Comparison of ENCODE assay signal across 15 cellular contexts in genomic region chr7:143519411-143520131, GRCh38. TPM values are rescaled to one million over a fixed set of nuclear protein-coding genes. Genes with fewer than 3 reads are reported as not detected.
DNase-seq lines count a peak whose midpoint lies in the region; ATAC-seq, FAIRE-seq and TF ChIP-seq lines count a peak whose summit lies in the region.
"Had no signal": no experiment of that assay in that cellular context is flagged by ENCODE, and none has a peak within 500 bp of the region (broad histone marks: within the 10 kb centered on the region; RNA-seq: fewer than 3 reads in every experiment).

No MANE protein-coding gene starts in this region.

- DNase-seq in A549 (ENCODE audit: low read depth in 1 of 2, low spot score in 1 of 2) (peak in 1 of 2 experiments; percentile 37), LoVo (ENCODE audit: low spot score) (peak; percentile 53), astrocyte of the hippocampus (ENCODE audit: low read depth, low spot score) (peak; percentile 5), kidney tubule cell (ENCODE audit: low spot score) (peak; percentile 52), HEK293T (ENCODE audit: extremely low spot score) (no peak), COLO829 (ENCODE audit: low spot score) (no peak)
- DNase-seq: activated T-cell treated with anti-CD3 and anti-CD28 coated beads, Interleukin-2, amount 50 U/mL, for 1 hour; aorta; GDM1; NCI-H1930; Peyer's patch; stimulated activated CD4-positive, alpha-beta T cell treated with anti-CD3 and anti-CD28 coated beads, Interleukin-4, amount 100 ng/mL, for 24 hours had no signal

- H3K4me3 ChIP-seq in A549: no peak overlapping the region
- H3K4me3 ChIP-seq: Peyer's patch had no signal

- TF ChIP-seq CTCF in A549 (IDR thresholded peaks at IDR 0.05): no peak

- POLR2A ChIA-PET in A549 (lab: Yijun Ruan, JAX) (no interaction called here), HEK293T (lab: Yijun Ruan, JAX) (no interaction called here)

- TF ChIP-seq EP300 in A549 (IDR thresholded peaks at IDR 0.05): no peak

- H3K4me1 ChIP-seq in A549: peaks cover 25% of the 10 kb centered on the region
- H3K4me1 ChIP-seq: Peyer's patch had no signal

- CTCF ChIA-PET in A549 (lab: Yijun Ruan, JAX) (interaction anchor here (1.5 to 2.9 kb wide), 4 partner anchors 15 to 279 kb away, joined by 3 to 18 read pairs (median 4); no protein-coding TSS in a partner anchor), HEK293T (lab: Yijun Ruan, JAX) (no interaction called here)

- H3K9me3 ChIP-seq in A549: no peaks in the 10 kb centered on the region
- H3K9me3 ChIP-seq: Peyer's patch had no signal

- peak; percentile 25 to 35; a peak in 3 of 6 replicates for ATAC-seq in A549
- no peak for ATAC-seq in GM21529 (IDR thresholded peaks at IDR 0.05; ENCODE audit: unreplicated experiment)
- ATAC-seq in HG02763 (IDR thresholded peaks at IDR 0.05; ENCODE audit: unreplicated experiment): no peak
- ATAC-seq: esophagus mucosa had no signal

- peak overlapping the region; percentile 42 for H3K4me2 ChIP-seq in A549

- TF ChIP-seq POLR2A in A549 (IDR thresholded peaks at IDR 0.05; ENCODE audit: low read length): no peak

- TF ChIP-seq RAD21 in A549 (conservative IDR thresholded peaks at IDR 0.05 in 1 of 2, IDR thresholded peaks at IDR 0.05 in 1 of 2): no peak

- no peak for FAIRE-seq in A549 (lab: Jason Lieb, UNC)

- 62% methylated on average over 7 of the region's 7 CpGs for WGBS in A549 (ENCODE audit: missing lambda C conversion rate)

- H3K27ac ChIP-seq in A549: peak overlapping the region; percentile 7 to 70; a peak in 3 of 6 replicates
- H3K27ac ChIP-seq: Peyer's patch had no signal

TF ChIP-seq in A549, 52 proteins besides CTCF, POLR2A, EP300 and RAD21:
- TF ChIP-seq NR3C1 (IDR thresholded peaks at IDR 0.05) (no peak), BHLHE40 (IDR thresholded peaks at IDR 0.05; ENCODE audit: low read depth, low read length) (no peak), ZNF302 (CRISPR knock-in tag; IDR thresholded peaks at IDR 0.05) (no peak), CEBPB (IDR thresholded peaks at IDR 0.05) (no peak), ZC3H11A (IDR thresholded peaks at IDR 0.05) (no peak), ATOH8 (CRISPR knock-in tag; IDR thresholded peaks at IDR 0.05; ENCODE audit: low read depth) (no peak), ESRRA (IDR thresholded peaks at IDR 0.05; ENCODE audit: borderline replicate concordance, low read length) (no peak), PBX3 (IDR thresholded peaks at IDR 0.05) (no peak), E2F6 (IDR thresholded peaks at IDR 0.05; ENCODE audit: borderline replicate concordance, low read depth) (no peak), FOXS1 (CRISPR knock-in tag; IDR thresholded peaks at IDR 0.05) (no peak), HOXA7 (CRISPR knock-in tag; IDR thresholded peaks at IDR 0.05) (no peak), TP53 (CRISPR knock-in tag; IDR thresholded peaks at IDR 0.05) (no peak), MAFK (IDR thresholded peaks at IDR 0.05; ENCODE audit: partially characterized antibody) (no peak)
- TF ChIP-seq, protein P1, sequence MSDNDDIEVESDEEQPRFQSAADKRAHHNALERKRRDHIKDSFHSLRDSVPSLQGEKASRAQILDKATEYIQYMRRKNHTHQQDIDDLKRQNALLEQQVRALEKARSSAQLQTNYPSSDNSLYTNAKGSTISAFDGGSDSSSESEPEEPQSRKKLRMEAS (IDR thresholded peaks at IDR 0.05): no peak

TF ChIP-seq in HEK293T, 16 proteins besides CTCF, POLR2A, EP300 and RAD21:
- TF ChIP-seq LEF1 (IDR thresholded peaks at IDR 0.05; ENCODE audit: borderline replicate concordance) (no peak), SUZ12 (IDR thresholded peaks at IDR 0.05) (no peak), TARDBP (IDR thresholded peaks at IDR 0.05) (no peak), PKNOX1 (IDR thresholded peaks at IDR 0.05) (no peak), L3MBTL2 (conservative IDR thresholded peaks at IDR 0.05) (no peak), ELF4 (IDR thresholded peaks at IDR 0.05) (no peak), FOXK2 (IDR thresholded peaks at IDR 0.05) (no peak), SP1 (IDR thresholded peaks at IDR 0.05) (no peak), CTBP1 (IDR thresholded peaks at IDR 0.05; ENCODE audit: borderline replicate concordance) (no peak), FOXA1 (IDR thresholded peaks at IDR 0.05) (no peak), HDGF (IDR thresholded peaks at IDR 0.05; ENCODE audit: borderline replicate concordance) (no peak), BHLHE40 (IDR thresholded peaks at IDR 0.05; ENCODE audit: borderline replicate concordance) (no peak), ARNT (IDR thresholded peaks at IDR 0.05) (no peak), ZNF384 (IDR thresholded peaks at IDR 0.05) (no peak)
TF ChIP-seq in HEK293T: peak in this region for 0.

RNA-seq across cellular contexts. Expression of gene TAS2R41, which starts 41.9 kb away (rescaled TPM):
- not detected in 2 replicates for polyA plus RNA-seq in A549 (2011; rRNA removed)
- not detected in 2 replicates for polyA plus RNA-seq in A549 (2012; cell fraction: cytosol; rRNA removed)
- not detected in 2 replicates for polyA plus RNA-seq in A549 (2012; cell fraction: nucleus; rRNA removed)
- not detected in 3 replicates for polyA plus RNA-seq in A549 (2017; fragmentation: RNase III; extraction: RNeasy Plus Mini Kit Qiagen cat#74134 plus additional on column Dnase treatment)
- polyA minus RNA-seq in A549 (2011; rRNA and poly(A)+ RNA removed): not detected in 2 replicates
- polyA plus RNA-seq: aorta had no signal

RNA-seq across cellular contexts. Expression of gene CTAGE15, which starts 52.0 kb away (rescaled TPM):
- polyA plus RNA-seq in A549 (2011; rRNA removed): not detected in 2 replicates
- polyA plus RNA-seq in A549 (2012; cell fraction: cytosol; rRNA removed): not detected in 2 replicates
- not detected in 2 replicates for polyA plus RNA-seq in A549 (2012; cell fraction: nucleus; rRNA removed)
- polyA plus RNA-seq in A549 (2017; fragmentation: RNase III; extraction: RNeasy Plus Mini Kit Qiagen cat#74134 plus additional on column Dnase treatment): not detected in 3 replicates
- 0.08 and 0.10 TPM in 2 replicates for polyA minus RNA-seq in A549 (2011; rRNA and poly(A)+ RNA removed)
- polyA plus RNA-seq: aorta had no signal

Comparison
In these comparisons a context has a peak if more than half of its experiments do, and no peak if none do; other contexts are left out.
1. ATAC-seq: peak in A549 (2 of 2); none in GM21529 (single experiment) and HG02763 (single experiment).
2. DNase-seq: peak in LoVo (single experiment), astrocyte of the hippocampus (single experiment) and kidney tubule cell (single experiment); none in HEK293T (single experiment) and COLO829 (single experiment).